ENCODE assay signal across 19 cellular contexts in the genomic region with DNA sequence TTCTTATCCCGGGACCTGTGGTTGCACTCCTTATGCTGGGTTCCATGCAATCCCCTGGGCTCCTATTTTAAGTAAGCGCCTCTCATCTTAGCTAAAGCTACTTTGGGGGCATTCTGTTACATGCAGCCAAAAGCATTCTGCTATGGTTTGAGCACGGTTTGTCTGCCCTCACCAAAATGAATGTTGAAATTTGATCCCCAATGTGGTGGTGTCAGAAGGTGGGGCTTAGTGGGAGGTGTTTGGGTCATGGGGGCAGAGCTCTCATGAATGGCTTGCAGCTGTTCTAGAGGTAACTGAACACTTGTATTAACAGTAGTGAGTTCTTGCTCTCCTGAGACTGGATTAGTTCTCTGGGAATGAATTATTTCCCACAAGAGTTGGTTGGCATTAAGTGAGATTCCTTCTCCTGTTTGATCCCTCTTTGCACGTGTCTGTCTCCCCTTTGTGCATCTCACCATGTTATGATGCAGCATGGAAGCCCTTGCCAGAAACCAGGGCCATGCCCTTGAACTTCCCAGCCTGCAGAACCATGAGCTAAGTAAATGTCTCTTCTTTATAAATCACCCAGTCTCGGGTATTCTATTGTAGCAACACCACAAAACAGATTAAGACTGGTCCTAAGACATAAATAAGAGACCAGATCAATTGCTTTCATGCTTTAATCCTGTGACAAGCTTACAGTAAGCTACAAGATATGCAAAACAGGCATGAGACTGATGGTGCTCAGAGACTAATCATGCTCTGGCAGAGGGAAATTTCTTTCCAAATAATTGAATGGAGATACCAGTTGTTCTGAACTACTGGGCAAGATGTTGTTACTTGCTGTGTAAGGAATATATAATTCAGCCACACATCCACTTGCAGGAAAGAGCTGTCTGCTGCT.
DNase-seq lines count a peak whose midpoint lies in the region; ATAC-seq and TF ChIP-seq lines count a peak whose summit lies in the region.
"Had no signal": no experiment of that assay in that cellular context is flagged by ENCODE, and none has a peak within 500 bp of the region (broad histone marks: within the 10 kb centered on the region; RNA-seq: fewer than 3 reads in every experiment).

No MANE protein-coding gene starts in this region.

- TF ChIP-seq CTCF in HFFc6 (IDR thresholded peaks at IDR 0.05) = no peak
- no peak for TF ChIP-seq CTCF in VCaP (conservative IDR thresholded peaks at IDR 0.05)
- no peak for TF ChIP-seq CTCF in foreskin keratinocyte (conservative IDR thresholded peaks at IDR 0.05)
- TF ChIP-seq CTCF in activated CD8-positive, alpha-beta T cell treated with anti-CD3 and anti-CD28 coated beads for 36 hours (IDR thresholded peaks at IDR 0.05) = no peak

- no peak for DNase-seq in HFFc6
- DNase-seq in foreskin keratinocyte = no peak
- no peak for DNase-seq in amygdala (lab: John Stamatoyannopoulos, UW)
- no peak for DNase-seq in activated CD8-positive, alpha-beta T cell treated with anti-CD3 and anti-CD28 coated beads for 36 hours
- DNase-seq: activated CD4-positive, alpha-beta T cell treated with anti-CD3 and anti-CD28 coated beads for 1 hour; activated naive CD4-positive, alpha-beta T cell treated with Interleukin-2 at 50 U/mL for 16 hours; colonic mucosa; GF-D8; glutamatergic neuron; left ventricle myocardium superior; NCI-H1048; pancreas; stimulated activated naive CD8-positive, alpha-beta T cell treated with anti-CD3 and anti-CD28 coated beads, Interleukin-15, amount 100 ng/mL, for 72 hours had no signal

- CTCF ChIA-PET in activated CD8-positive, alpha-beta T cell treated with anti-CD3 and anti-CD28 coated beads for 36 hours (lab: Charles Lee) = interaction anchor here (1.1 kb wide), 1 partner anchor 13 kb away, joined by 3 read pairs; no protein-coding TSS in a partner anchor

- no peaks in the 10 kb centered on the region for H3K36me3 ChIP-seq in ACC112 (ENCODE audit: insufficient read depth, low read length)
- H3K36me3 ChIP-seq: BLaER1, colonic mucosa, pancreas had no signal

- H3K79me2 ChIP-seq in ACC112 (ENCODE audit: control insufficient read depth, insufficient read depth, low read length, unreplicated experiment) = peaks cover 71% of the 10 kb centered on the region

- H3K36me3 Mint-ChIP-seq in HFFc6 (ENCODE audit: low read depth) = no peaks in the 10 kb centered on the region; the same call in 1 of the 2 replicates
- H3K36me3 Mint-ChIP-seq in activated CD8-positive, alpha-beta T cell treated with anti-CD3 and anti-CD28 coated beads for 36 hours (ENCODE audit: low read depth) = peaks cover 8% of the 10 kb centered on the region

- intact Hi-C loops in activated CD8-positive, alpha-beta T cell treated with anti-CD3 and anti-CD28 coated beads for 36 hours (cut with micrococcal nuclease) = no loop called here

- peak overlapping the region; percentile 95 for H3K27ac Mint-ChIP-seq in HFFc6
- no peak overlapping the region for H3K27ac Mint-ChIP-seq in activated CD8-positive, alpha-beta T cell treated with anti-CD3 and anti-CD28 coated beads for 36 hours

- H2AFZ ChIP-seq in ACC112 (ENCODE audit: low read length, unreplicated experiment) = no peak overlapping the region

- H3K4me1 ChIP-seq in ACC112 (ENCODE audit: control insufficient read depth, insufficient read depth, low read length, unreplicated experiment) = peaks cover 61% of the 10 kb centered on the region
- H3K4me1 ChIP-seq in foreskin keratinocyte = peaks cover 27% of the 10 kb centered on the region
- H3K4me1 ChIP-seq: BLaER1, colonic mucosa, pancreas had no signal

- peaks cover 89% of the 10 kb centered on the region for H3K4me1 Mint-ChIP-seq in HFFc6 (ENCODE audit: low read depth)
- peaks cover 56% of the 10 kb centered on the region for H3K4me1 Mint-ChIP-seq in activated CD8-positive, alpha-beta T cell treated with anti-CD3 and anti-CD28 coated beads for 36 hours (ENCODE audit: low read depth)

- H3K27ac ChIP-seq in ACC112 (ENCODE audit: low read depth, low read length) (peak overlapping the region; percentile 85), VCaP (peak overlapping the region; percentile 38), foreskin keratinocyte (peak overlapping the region; percentile 16)
- H3K27ac ChIP-seq: BLaER1, colonic mucosa, HL-60, pancreas had no signal

- no peaks in the 10 kb centered on the region; the same call in 1 of the 2 replicates for H3K27me3 Mint-ChIP-seq in HFFc6 (ENCODE audit: insufficient read depth)
- H3K27me3 Mint-ChIP-seq in activated CD8-positive, alpha-beta T cell treated with anti-CD3 and anti-CD28 coated beads for 36 hours = no peaks in the 10 kb centered on the region
- H3K27me3 Mint-ChIP-seq: stimulated activated naive CD8-positive, alpha-beta T cell treated with anti-CD3 and anti-CD28 coated beads, Interleukin-15, amount 100 ng/mL, for 72 hours had no signal

- H3K27me3 ChIP-seq in ACC112 (ENCODE audit: insufficient read depth, low read length) = no peaks in the 10 kb centered on the region
- H3K27me3 ChIP-seq in foreskin keratinocyte = no peaks in the 10 kb centered on the region
- H3K27me3 ChIP-seq: BLaER1, colonic mucosa, pancreas had no signal

- peak overlapping the region; percentile 39; the same call in 1 of the 2 replicates for H3K4me3 ChIP-seq in ACC112 (ENCODE audit: low read depth, low read length)
- H3K4me3 ChIP-seq: BLaER1, colonic mucosa, pancreas had no signal

- no peaks in the 10 kb centered on the region for H3K9me3 Mint-ChIP-seq in HFFc6
- peaks cover 4% of the 10 kb centered on the region for H3K9me3 Mint-ChIP-seq in activated CD8-positive, alpha-beta T cell treated with anti-CD3 and anti-CD28 coated beads for 36 hours

- ATAC-seq in foreskin keratinocyte (peak; percentile 42), GM19467 (IDR thresholded peaks at IDR 0.05; ENCODE audit: unreplicated experiment) (no peak), GM21619 (IDR thresholded peaks at IDR 0.05; ENCODE audit: unreplicated experiment) (no peak)
- no peak for ATAC-seq in activated CD8-positive, alpha-beta T cell treated with anti-CD3 and anti-CD28 coated beads for 36 hours
- ATAC-seq: left ventricle myocardium superior had no signal

- POLR2A ChIA-PET in activated CD8-positive, alpha-beta T cell treated with anti-CD3 and anti-CD28 coated beads for 36 hours (lab: Charles Lee) = interaction anchor here (1.1 kb wide), 1 partner anchor 412 kb away, joined by 4 read pairs; the partner anchor contains the start of gene EIF4E

- peak overlapping the region; percentile 79 for H3K4me3 Mint-ChIP-seq in HFFc6
- H3K4me3 Mint-ChIP-seq in activated CD8-positive, alpha-beta T cell treated with anti-CD3 and anti-CD28 coated beads for 36 hours = no peak overlapping the region
- H3K4me3 Mint-ChIP-seq: stimulated activated naive CD8-positive, alpha-beta T cell treated with anti-CD3 and anti-CD28 coated beads, Interleukin-15, amount 100 ng/mL, for 72 hours had no signal

Comparison
In these comparisons a context has a peak if more than half of its experiments do, and no peak if none do; other contexts are left out.
1. H3K27ac ChIP-seq: peak in every context shown above with its lines; median percentile 85 in ACC112; 38 in VCaP; 16 in foreskin keratinocyte.